Comparison of ENCODE assay signal across 13 cellular contexts in the genomic region with DNA sequence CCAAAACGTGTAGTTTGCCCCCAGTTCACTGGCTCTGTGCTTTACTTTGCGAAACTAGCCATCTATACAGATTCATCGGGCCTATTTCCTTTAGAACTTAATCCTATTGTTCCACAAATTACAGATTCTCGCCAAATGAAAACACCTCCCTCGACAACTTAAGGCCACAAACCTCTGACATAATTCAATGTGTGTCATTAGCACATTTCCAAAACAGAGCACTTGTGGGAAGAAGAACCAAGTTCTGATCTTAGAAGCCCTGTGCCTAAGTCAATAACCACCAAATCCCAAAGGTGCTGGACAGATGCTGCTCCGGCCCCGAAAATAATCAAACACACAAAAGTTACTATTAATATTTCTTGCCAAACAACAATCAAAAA.
DNase-seq lines count a peak whose midpoint lies in the region; ATAC-seq and TF ChIP-seq lines count a peak whose summit lies in the region.
"Had no signal": no experiment of that assay in that cellular context is flagged by ENCODE, and none has a peak within 500 bp of the region (broad histone marks: within the 10 kb centered on the region; RNA-seq: fewer than 3 reads in every experiment).

No MANE protein-coding gene starts in this region.

- H3K27me3 ChIP-seq in HUES48 (ENCODE audit: control insufficient read depth, insufficient read depth, low read length) (no peaks in the 10 kb centered on the region), brain microvascular endothelial cell (replicated peaks) (no peaks in the 10 kb centered on the region), lung (ENCODE audit: control insufficient read depth, insufficient read depth) (no peaks in the 10 kb centered on the region), H7 (ENCODE audit: control insufficient read depth, insufficient read depth, low read length) (no peaks in the 10 kb centered on the region)

- peaks cover 10% of the 10 kb centered on the region; the same call in 1 of the 2 replicates for H3K36me3 ChIP-seq in HUES48 (ENCODE audit: control insufficient read depth, insufficient read depth, low read length)
- H3K36me3 ChIP-seq in brain microvascular endothelial cell (replicated peaks): peaks cover 16% of the 10 kb centered on the region
- H3K36me3 ChIP-seq in lung (ENCODE audit: control insufficient read depth in 2 of 2, insufficient read depth in 2 of 2, low read length in 2 of 2): peaks cover 0 to 9% of the 10 kb centered on the region in 2 donors
- H3K36me3 ChIP-seq in H7 (replicated peaks; ENCODE audit: control insufficient read depth, insufficient read depth, low read length): no peaks in the 10 kb centered on the region; the same call in 1 of the 2 replicates

- TF ChIP-seq CTCF in brain microvascular endothelial cell (IDR thresholded peaks at IDR 0.05; ENCODE audit: low read depth, low read length, missing control alignments) (no peak), lung (IDR thresholded peaks at IDR 0.05; ENCODE audit: control extremely low read depth, extremely low read depth) (no peak)

- H3K27ac ChIP-seq in HUES48 (ENCODE audit: low read depth, low read length) (peak overlapping the region; percentile 21), brain microvascular endothelial cell (peak overlapping the region; percentile 94), lung (ENCODE audit: low read depth in 1 of 2, low read length in 1 of 2) (peak overlapping the region; percentile 6 to 84)

- no peaks in the 10 kb centered on the region for H3K9me3 ChIP-seq in HUES48 (ENCODE audit: control insufficient read depth, insufficient read depth, low read length)
- no peaks in the 10 kb centered on the region for H3K9me3 ChIP-seq in lung (ENCODE audit: control insufficient read depth in 2 of 2, insufficient read depth in 1 of 2, low read length in 1 of 2)

- no peak overlapping the region for H3K9ac ChIP-seq in HUES48 (ENCODE audit: low read depth, low read length)

- 57 to 74% methylated on average over 7 of the region's 7 CpGs for WGBS in lung, 2 donors

- H3K4me3 ChIP-seq in HUES48 (ENCODE audit: low read depth, low read length) (no peak overlapping the region), brain microvascular endothelial cell (ENCODE audit: low read depth, low read length) (no peak overlapping the region), lung (no peak overlapping the region), H7 (ENCODE audit: insufficient read depth, low read depth, low read length) (no peak overlapping the region)

- no peak for ATAC-seq in lung (ENCODE audit: insufficient read depth, low FRiP score)
- ATAC-seq: activated CD8-positive, alpha-beta T cell treated with anti-CD3 and anti-CD28 coated beads for 36 hours had no signal

- in situ Hi-C loops in brain microvascular endothelial cell (cut with HindIII; ENCODE audit: low pct_ligation_motif_present, low sequenced_read_pairs): no loop called here

- no peak for DNase-seq in brain microvascular endothelial cell
- no peak for DNase-seq in lung (ENCODE audit: low spot score)
- peak; percentile 42 for DNase-seq in stromal cell of bone marrow (ENCODE audit: low read depth)
- DNase-seq in ecto neural progenitor cell (ENCODE audit: low spot score): no peak
- no peak for DNase-seq in H7
- DNase-seq in glomerular visceral epithelial cell (ENCODE audit: extremely low spot score): no peak
- DNase-seq in MV-4-11 (lab: John Stamatoyannopoulos, UW): no peak
- DNase-seq: activated CD8-positive, alpha-beta T cell treated with anti-CD3 and anti-CD28 coated beads for 36 hours; activated naive CD4-positive, alpha-beta T cell treated with anti-CD3 and anti-CD28 coated beads, Interleukin-2, amount 50 U/mL, for 16 hours; DND-41; Karpas-422; NCI-H524 treated with DMSO at 0.1 percent for 48 hours had no signal

- H3K4me1 ChIP-seq in HUES48 (ENCODE audit: control insufficient read depth, insufficient read depth, low read length): peaks cover 58% of the 10 kb centered on the region
- H3K4me1 ChIP-seq in lung (ENCODE audit: control insufficient read depth in 2 of 2, insufficient read depth in 2 of 2, low read length in 2 of 2): peaks cover 17 to 55% of the 10 kb centered on the region in 2 donors

Comparison
In these comparisons a context has a peak if more than half of its experiments do, and no peak if none do; other contexts are left out.
1. H3K27ac ChIP-seq: peak in every context shown above with its lines; median percentile 94 in brain microvascular endothelial cell; 45 in lung; 21 in HUES48.